In the genomic region with DNA sequence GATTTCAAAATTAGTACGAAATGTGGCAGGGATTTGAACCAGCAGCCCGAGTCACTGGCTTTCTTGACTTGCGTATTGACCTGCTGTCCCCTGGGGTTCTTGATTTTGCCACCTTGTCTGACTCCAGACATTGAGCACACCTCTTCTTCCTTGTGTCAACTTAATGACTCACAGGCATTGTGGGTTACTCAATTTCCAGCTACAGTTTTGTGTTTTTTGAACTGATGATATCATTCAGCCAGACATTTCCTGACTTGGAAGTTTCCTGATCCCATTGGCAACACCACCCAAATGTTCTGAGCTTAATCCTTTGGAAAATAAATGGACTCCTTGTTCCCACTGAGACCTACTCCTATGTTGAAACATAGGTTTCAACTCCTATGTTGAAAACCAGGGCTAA, we compare ENCODE assay signal across 1 cellular context.
A peak's percentile ranks its signal among the peaks of the same experiment; 100 is the strongest.
TF ChIP-seq lines count a peak whose summit lies in the region.

No MANE protein-coding gene starts in this region.

TF ChIP-seq in SK-N-SH, 30 proteins besides CTCF, POLR2A, EP300 and RAD21 (continued from another document):
- TF ChIP-seq, protein P1, sequence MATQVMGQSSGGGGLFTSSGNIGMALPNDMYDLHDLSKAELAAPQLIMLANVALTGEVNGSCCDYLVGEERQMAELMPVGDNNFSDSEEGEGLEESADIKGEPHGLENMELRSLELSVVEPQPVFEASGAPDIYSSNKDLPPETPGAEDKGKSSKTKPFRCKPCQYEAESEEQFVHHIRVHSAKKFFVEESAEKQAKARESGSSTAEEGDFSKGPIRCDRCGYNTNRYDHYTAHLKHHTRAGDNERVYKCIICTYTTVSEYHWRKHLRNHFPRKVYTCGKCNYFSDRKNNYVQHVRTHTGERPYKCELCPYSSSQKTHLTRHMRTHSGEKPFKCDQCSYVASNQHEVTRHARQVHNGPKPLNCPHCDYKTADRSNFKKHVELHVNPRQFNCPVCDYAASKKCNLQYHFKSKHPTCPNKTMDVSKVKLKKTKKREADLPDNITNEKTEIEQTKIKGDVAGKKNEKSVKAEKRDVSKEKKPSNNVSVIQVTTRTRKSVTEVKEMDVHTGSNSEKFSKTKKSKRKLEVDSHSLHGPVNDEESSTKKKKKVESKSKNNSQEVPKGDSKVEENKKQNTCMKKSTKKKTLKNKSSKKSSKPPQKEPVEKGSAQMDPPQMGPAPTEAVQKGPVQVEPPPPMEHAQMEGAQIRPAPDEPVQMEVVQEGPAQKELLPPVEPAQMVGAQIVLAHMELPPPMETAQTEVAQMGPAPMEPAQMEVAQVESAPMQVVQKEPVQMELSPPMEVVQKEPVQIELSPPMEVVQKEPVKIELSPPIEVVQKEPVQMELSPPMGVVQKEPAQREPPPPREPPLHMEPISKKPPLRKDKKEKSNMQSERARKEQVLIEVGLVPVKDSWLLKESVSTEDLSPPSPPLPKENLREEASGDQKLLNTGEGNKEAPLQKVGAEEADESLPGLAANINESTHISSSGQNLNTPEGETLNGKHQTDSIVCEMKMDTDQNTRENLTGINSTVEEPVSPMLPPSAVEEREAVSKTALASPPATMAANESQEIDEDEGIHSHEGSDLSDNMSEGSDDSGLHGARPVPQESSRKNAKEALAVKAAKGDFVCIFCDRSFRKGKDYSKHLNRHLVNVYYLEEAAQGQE (IDR thresholded peaks at IDR 0.05; ENCODE audit: low read depth, low read length) = no peak
- TF ChIP-seq TEAD4 (IDR thresholded peaks at IDR 0.05; ENCODE audit: borderline replicate concordance, insufficient read depth) = no peak
- no peak for TF ChIP-seq JUND (IDR thresholded peaks at IDR 0.05)
- no peak for TF ChIP-seq NFIC (IDR thresholded peaks at IDR 0.05; ENCODE audit: borderline replicate concordance)
- 0 out of 2 replicates have a peak, but pooled peaks have one; percentile 9 for TF ChIP-seq FOSL2 (IDR thresholded peaks at IDR 0.05; ENCODE audit: borderline replicate concordance, low read depth)
